ENCODE assay signal across 36 cellular contexts in genomic region chr12:7769999-7770398, GRCh38. TPM values are rescaled to one million over a fixed set of nuclear protein-coding genes. Genes with fewer than 3 reads are reported as not detected.
"Had no signal": no experiment of that assay in that cellular context is flagged by ENCODE, and none has a peak within 500 bp of the region (broad histone marks: within the 10 kb centered on the region; RNA-seq: fewer than 3 reads in every experiment).

No MANE protein-coding gene starts in this region.

- H3K4me1 ChIP-seq: ascending aorta, esophagus muscularis mucosa, foreskin keratinocyte, gastrocnemius medialis, heart left ventricle had no signal

- H3K4me3 ChIP-seq: ascending aorta, coronary artery, dorsolateral prefrontal cortex, esophagus muscularis mucosa, gastrocnemius medialis, heart left ventricle had no signal

- DNase-seq: activated CD4-positive, alpha-beta memory T cell treated with anti-CD3 and anti-CD28 coated beads, Interleukin-2, amount 10 ng/mL, durations not matched to agents 7 days and 5 days; activated CD4-positive, alpha-beta T cell treated with anti-CD3 and anti-CD28 coated beads for 36 hours; activated CD4-positive, alpha-beta T cell treated with anti-CD3 and anti-CD28 coated beads, Interleukin-2, amount 10 ng/mL, durations not matched to agents 7 days and 5 days; activated CD4-positive, alpha-beta T cell treated with anti-CD3 and anti-CD28 coated beads, Interleukin-2, amount 50 U/mL, for 4 hours; activated CD4-positive, CD25-positive, alpha-beta regulatory T cell; activated CD4-positive, CD25-positive, alpha-beta regulatory T cell treated with anti-CD3 and anti-CD28 coated beads, Interleukin-2, amount 50 U/mL, for 72 hours; activated CD8-positive, alpha-beta memory T cell treated with anti-CD3 and anti-CD28 coated beads, Interleukin-2, amount 50 U/mL, for 48 hours; activated gamma-delta T cell treated with Interleukin-2 at 50 U/mL for 16 hours; activated naive CD4-positive, alpha-beta T cell treated with anti-CD3 and anti-CD28 coated beads for 36 hours; activated naive CD8-positive, alpha-beta T cell treated with anti-CD3 and anti-CD28 coated beads, Interleukin-2, amount 10 ng/mL, durations not matched to agents 7 days and 5 days; activated T-cell treated with anti-CD3 and anti-CD28 coated beads for 4 hours; activated T-cell treated with anti-CD3 and anti-CD28 coated beads, Interleukin-2, amount 50 U/mL, for 24 hours; activated T-cell treated with anti-CD3 and anti-CD28 coated beads, Interleukin-2, amount 50 U/mL, for 72 hours; dorsolateral prefrontal cortex; effector memory CD4-positive, alpha-beta T cell; endodermal cell; erythroblast; foreskin keratinocyte; gastrocnemius medialis; glutamatergic neuron; heart left ventricle; T-cell; T-helper 9 cell; WERI-Rb-1 had no signal

- ATAC-seq: activated CD4-positive, alpha-beta T cell treated with anti-CD3 and anti-CD28 coated beads for 36 hours; activated naive CD4-positive, alpha-beta T cell treated with anti-CD3 and anti-CD28 coated beads, Interleukin-2, amount 50 U/mL, for 72 hours; activated T-cell treated with anti-CD3 and anti-CD28 coated beads, Interleukin-2, amount 50 U/mL, for 72 hours; foreskin keratinocyte; gastrocnemius medialis; heart left ventricle; T-cell had no signal

- H3K4me3 Mint-ChIP-seq: activated CD4-positive, alpha-beta memory T cell treated with anti-CD3 and anti-CD28 coated beads, Interleukin-2, amount 10 ng/mL, durations not matched to agents 7 days and 5 days; activated CD4-positive, alpha-beta T cell treated with anti-CD3 and anti-CD28 coated beads for 36 hours; activated CD4-positive, alpha-beta T cell treated with anti-CD3 and anti-CD28 coated beads, Interleukin-2, amount 10 ng/mL, durations not matched to agents 7 days and 5 days; activated naive CD4-positive, alpha-beta T cell treated with anti-CD3 and anti-CD28 coated beads for 36 hours; activated naive CD8-positive, alpha-beta T cell treated with anti-CD3 and anti-CD28 coated beads, Interleukin-2, amount 10 ng/mL, durations not matched to agents 7 days and 5 days; activated T-cell treated with anti-CD3 and anti-CD28 coated beads, Interleukin-2, amount 50 U/mL, for 24 hours; activated T-cell treated with anti-CD3 and anti-CD28 coated beads, Interleukin-2, amount 50 U/mL, for 72 hours; brain; central memory CD8-positive, alpha-beta T cell; dendritic cell treated with granulocyte-macrophage colony-stimulating factor and Interleukin-4, amounts not matched to agents 40 ng/mL and 50 ng/mL, for 4 days; endodermal cell; T-cell; T-helper 1 cell treated with Interleukin-12 subunit alpha and Interleukin-12 subunit beta and Interleukin-4 antibody, amounts not matched to agents 30 μg/mL and 1 μg/mL, for 36 hours had no signal

- H3K27ac ChIP-seq: ascending aorta, coronary artery, dorsolateral prefrontal cortex, esophagus muscularis mucosa, foreskin keratinocyte, gastrocnemius medialis, heart left ventricle, WERI-Rb-1 had no signal

- H3K36me3 Mint-ChIP-seq: activated naive CD4-positive, alpha-beta T cell treated with anti-CD3 and anti-CD28 coated beads, Interleukin-2, amount 50 U/mL, for 72 hours; activated naive CD8-positive, alpha-beta T cell treated with anti-CD3 and anti-CD28 coated beads, Interleukin-2, amount 10 ng/mL, durations not matched to agents 7 days and 5 days; brain; T-cell had no signal

- H3K9me3 ChIP-seq: ascending aorta, esophagus muscularis mucosa, gastrocnemius medialis, heart left ventricle had no signal

- FAIRE-seq: bronchial epithelial cell had no signal

- H3K4me1 Mint-ChIP-seq: activated CD4-positive, alpha-beta memory T cell treated with anti-CD3 and anti-CD28 coated beads, Interleukin-2, amount 10 ng/mL, durations not matched to agents 7 days and 5 days; activated CD4-positive, alpha-beta T cell treated with anti-CD3 and anti-CD28 coated beads for 36 hours; activated CD4-positive, alpha-beta T cell treated with anti-CD3 and anti-CD28 coated beads, Interleukin-2, amount 10 ng/mL, durations not matched to agents 7 days and 5 days; activated naive CD8-positive, alpha-beta T cell treated with anti-CD3 and anti-CD28 coated beads, Interleukin-2, amount 10 ng/mL, durations not matched to agents 7 days and 5 days; brain; central memory CD8-positive, alpha-beta T cell; T-cell had no signal

- H3K36me3 ChIP-seq: ascending aorta, esophagus muscularis mucosa, gastrocnemius medialis, heart left ventricle, WERI-Rb-1 had no signal

- H3K27ac Mint-ChIP-seq: activated CD4-positive, alpha-beta memory T cell treated with anti-CD3 and anti-CD28 coated beads, Interleukin-2, amount 10 ng/mL, durations not matched to agents 7 days and 5 days; activated CD4-positive, alpha-beta T cell treated with anti-CD3 and anti-CD28 coated beads for 36 hours; activated CD4-positive, alpha-beta T cell treated with anti-CD3 and anti-CD28 coated beads, Interleukin-2, amount 10 ng/mL, durations not matched to agents 7 days and 5 days; activated naive CD4-positive, alpha-beta T cell treated with anti-CD3 and anti-CD28 coated beads for 36 hours; activated naive CD4-positive, alpha-beta T cell treated with anti-CD3 and anti-CD28 coated beads, Interleukin-2, amount 50 U/mL, for 72 hours; activated naive CD8-positive, alpha-beta T cell treated with anti-CD3 and anti-CD28 coated beads, Interleukin-2, amount 10 ng/mL, durations not matched to agents 7 days and 5 days; activated T-cell treated with anti-CD3 and anti-CD28 coated beads, Interleukin-2, amount 50 U/mL, for 24 hours; activated T-cell treated with anti-CD3 and anti-CD28 coated beads, Interleukin-2, amount 50 U/mL, for 72 hours; brain; dendritic cell treated with granulocyte-macrophage colony-stimulating factor and Interleukin-4, amounts not matched to agents 40 ng/mL and 50 ng/mL, for 4 days; endodermal cell; T-cell; T-helper 1 cell treated with Interleukin-12 subunit alpha and Interleukin-12 subunit beta and Interleukin-4 antibody, amounts not matched to agents 30 μg/mL and 1 μg/mL, for 36 hours had no signal

- H3K27me3 ChIP-seq: ascending aorta, dorsolateral prefrontal cortex, esophagus muscularis mucosa, foreskin keratinocyte, gastrocnemius medialis had no signal

- H3K9me3 Mint-ChIP-seq: activated CD4-positive, alpha-beta memory T cell treated with anti-CD3 and anti-CD28 coated beads, Interleukin-2, amount 10 ng/mL, durations not matched to agents 7 days and 5 days; activated CD4-positive, alpha-beta T cell treated with anti-CD3 and anti-CD28 coated beads, Interleukin-2, amount 10 ng/mL, durations not matched to agents 7 days and 5 days; activated naive CD4-positive, alpha-beta T cell treated with anti-CD3 and anti-CD28 coated beads for 36 hours; activated naive CD4-positive, alpha-beta T cell treated with anti-CD3 and anti-CD28 coated beads, Interleukin-2, amount 50 U/mL, for 72 hours; activated naive CD8-positive, alpha-beta T cell treated with anti-CD3 and anti-CD28 coated beads, Interleukin-2, amount 10 ng/mL, durations not matched to agents 7 days and 5 days; activated T-cell treated with anti-CD3 and anti-CD28 coated beads, Interleukin-2, amount 50 U/mL, for 24 hours; activated T-cell treated with anti-CD3 and anti-CD28 coated beads, Interleukin-2, amount 50 U/mL, for 72 hours; brain; central memory CD8-positive, alpha-beta T cell; dendritic cell treated with granulocyte-macrophage colony-stimulating factor and Interleukin-4, amounts not matched to agents 40 ng/mL and 50 ng/mL, for 4 days; endodermal cell; T-cell; T-helper 1 cell treated with Interleukin-12 subunit alpha and Interleukin-12 subunit beta and Interleukin-4 antibody, amounts not matched to agents 30 μg/mL and 1 μg/mL, for 36 hours had no signal

- H3K27me3 Mint-ChIP-seq: activated CD4-positive, alpha-beta T cell treated with anti-CD3 and anti-CD28 coated beads for 36 hours; activated CD4-positive, alpha-beta T cell treated with anti-CD3 and anti-CD28 coated beads, Interleukin-2, amount 10 ng/mL, durations not matched to agents 7 days and 5 days; activated T-cell treated with anti-CD3 and anti-CD28 coated beads, Interleukin-2, amount 50 U/mL, for 24 hours; brain; central memory CD8-positive, alpha-beta T cell; dendritic cell treated with granulocyte-macrophage colony-stimulating factor and Interleukin-4, amounts not matched to agents 40 ng/mL and 50 ng/mL, for 4 days had no signal

RNA-seq across cellular contexts. Expression of gene NANOGNB, which starts 5.0 kb away (rescaled TPM):
- total RNA-seq: activated CD4-positive, alpha-beta memory T cell treated with anti-CD3 and anti-CD28 coated beads, Interleukin-2, amount 10 ng/mL, durations not matched to agents 7 days and 5 days; activated CD4-positive, alpha-beta T cell treated with anti-CD3 and anti-CD28 coated beads for 36 hours; activated CD4-positive, alpha-beta T cell treated with anti-CD3 and anti-CD28 coated beads, Interleukin-2, amount 10 ng/mL, durations not matched to agents 7 days and 5 days; activated naive CD4-positive, alpha-beta T cell treated with anti-CD3 and anti-CD28 coated beads for 36 hours; activated naive CD4-positive, alpha-beta T cell treated with anti-CD3 and anti-CD28 coated beads, Interleukin-2, amount 50 U/mL, for 72 hours; activated naive CD8-positive, alpha-beta T cell treated with anti-CD3 and anti-CD28 coated beads, Interleukin-2, amount 10 ng/mL, durations not matched to agents 7 days and 5 days; activated T-cell treated with anti-CD3 and anti-CD28 coated beads, Interleukin-2, amount 50 U/mL, for 72 hours; ascending aorta; bronchial epithelial cell; cardiac septum; cerebellum; dorsolateral prefrontal cortex; endodermal cell; esophagus muscularis mucosa; foreskin keratinocyte; gastrocnemius medialis; heart left ventricle; T-cell; T-helper 2 cell treated with Interferon-gamma antibody and Interleukin-4, amounts not matched to agents 100 ng/mL and 5 ng/mL, for 36 hours had no signal
- polyA plus RNA-seq: foreskin keratinocyte, heart left ventricle had no signal

RNA-seq across cellular contexts. Expression of gene NANOG, which starts 19.2 kb away (rescaled TPM):
- total RNA-seq: activated CD4-positive, alpha-beta memory T cell treated with anti-CD3 and anti-CD28 coated beads, Interleukin-2, amount 10 ng/mL, durations not matched to agents 7 days and 5 days; activated CD4-positive, alpha-beta T cell treated with anti-CD3 and anti-CD28 coated beads for 36 hours; activated CD4-positive, alpha-beta T cell treated with anti-CD3 and anti-CD28 coated beads, Interleukin-2, amount 10 ng/mL, durations not matched to agents 7 days and 5 days; activated naive CD4-positive, alpha-beta T cell treated with anti-CD3 and anti-CD28 coated beads for 36 hours; activated naive CD4-positive, alpha-beta T cell treated with anti-CD3 and anti-CD28 coated beads, Interleukin-2, amount 50 U/mL, for 72 hours; activated naive CD8-positive, alpha-beta T cell treated with anti-CD3 and anti-CD28 coated beads, Interleukin-2, amount 10 ng/mL, durations not matched to agents 7 days and 5 days; activated T-cell treated with anti-CD3 and anti-CD28 coated beads, Interleukin-2, amount 50 U/mL, for 72 hours; ascending aorta; bronchial epithelial cell; cardiac septum; esophagus muscularis mucosa; T-helper 2 cell treated with Interferon-gamma antibody and Interleukin-4, amounts not matched to agents 100 ng/mL and 5 ng/mL, for 36 hours had no signal
- polyA plus RNA-seq: foreskin keratinocyte, heart left ventricle had no signal

RNA-seq across cellular contexts. Expression of gene CLEC4C, which starts 22.8 kb away (rescaled TPM):
- total RNA-seq: activated CD4-positive, alpha-beta memory T cell treated with anti-CD3 and anti-CD28 coated beads, Interleukin-2, amount 10 ng/mL, durations not matched to agents 7 days and 5 days; activated CD4-positive, alpha-beta T cell treated with anti-CD3 and anti-CD28 coated beads for 36 hours; activated CD4-positive, alpha-beta T cell treated with anti-CD3 and anti-CD28 coated beads, Interleukin-2, amount 10 ng/mL, durations not matched to agents 7 days and 5 days; activated naive CD4-positive, alpha-beta T cell treated with anti-CD3 and anti-CD28 coated beads for 36 hours; activated naive CD4-positive, alpha-beta T cell treated with anti-CD3 and anti-CD28 coated beads, Interleukin-2, amount 50 U/mL, for 72 hours; activated naive CD8-positive, alpha-beta T cell treated with anti-CD3 and anti-CD28 coated beads, Interleukin-2, amount 10 ng/mL, durations not matched to agents 7 days and 5 days; activated T-cell treated with anti-CD3 and anti-CD28 coated beads, Interleukin-2, amount 50 U/mL, for 72 hours; ascending aorta; bronchial epithelial cell; cardiac septum; cerebellum; dorsolateral prefrontal cortex; endodermal cell; esophagus muscularis mucosa; foreskin keratinocyte; gastrocnemius medialis; heart left ventricle; T-cell; T-helper 2 cell treated with Interferon-gamma antibody and Interleukin-4, amounts not matched to agents 100 ng/mL and 5 ng/mL, for 36 hours had no signal
- polyA plus RNA-seq: foreskin keratinocyte, heart left ventricle had no signal

RNA-seq across cellular contexts. Expression of gene DPPA3, which starts 58.8 kb away (rescaled TPM):
- total RNA-seq: activated CD4-positive, alpha-beta memory T cell treated with anti-CD3 and anti-CD28 coated beads, Interleukin-2, amount 10 ng/mL, durations not matched to agents 7 days and 5 days; activated CD4-positive, alpha-beta T cell treated with anti-CD3 and anti-CD28 coated beads for 36 hours; activated CD4-positive, alpha-beta T cell treated with anti-CD3 and anti-CD28 coated beads, Interleukin-2, amount 10 ng/mL, durations not matched to agents 7 days and 5 days; activated naive CD4-positive, alpha-beta T cell treated with anti-CD3 and anti-CD28 coated beads for 36 hours; activated naive CD4-positive, alpha-beta T cell treated with anti-CD3 and anti-CD28 coated beads, Interleukin-2, amount 50 U/mL, for 72 hours; activated naive CD8-positive, alpha-beta T cell treated with anti-CD3 and anti-CD28 coated beads, Interleukin-2, amount 10 ng/mL, durations not matched to agents 7 days and 5 days; activated T-cell treated with anti-CD3 and anti-CD28 coated beads, Interleukin-2, amount 50 U/mL, for 72 hours; ascending aorta; bronchial epithelial cell; cardiac septum; cerebellum; esophagus muscularis mucosa; foreskin keratinocyte; gastrocnemius medialis; heart left ventricle; T-cell; T-helper 2 cell treated with Interferon-gamma antibody and Interleukin-4, amounts not matched to agents 100 ng/mL and 5 ng/mL, for 36 hours had no signal
- polyA plus RNA-seq: foreskin keratinocyte, heart left ventricle had no signal
